Comparison of ENCODE assay signal across 34 cellular contexts in genomic region chr15:33534642-33535041, GRCh38.
"Had no signal": no experiment of that assay in that cellular context is flagged by ENCODE, and none has a peak within 500 bp of the region (broad histone marks: within the 10 kb centered on the region; RNA-seq: fewer than 3 reads in every experiment).

No MANE protein-coding gene starts in this region.

- H3K9me3 ChIP-seq: MG63 had no signal

- H3K27ac ChIP-seq: KMS-11 had no signal

- DNase-seq: Karpas-422, Kasumi-1, KG1, MG63, MM.1S, NCI-H1048, NCI-H1092, NCI-H1092 treated with DMSO at 0.1 percent for 48 hours, NCI-H1105, NCI-H1105 treated with DMSO at 0.1 percent for 48 hours, NCI-H1417, NCI-H1417 treated with DMSO at 0.1 percent for 48 hours, NCI-H1436, NCI-H1436 treated with DMSO at 0.1 percent for 48 hours, NCI-H146, NCI-H1694, NCI-H1694 treated with DMSO at 0.1 percent for 48 hours, NCI-H187, NCI-H187 treated with DMSO at 0.1 percent for 48 hours, NCI-H1930, NCI-H2029, NCI-H2029 treated with DMSO at 0.1 percent for 48 hours, NCI-H2081, NCI-H2081 treated with DMSO at 0.1 percent for 48 hours, NCI-H2107, NCI-H2171, NCI-H2171 treated with DMSO at 0.1 percent for 48 hours, NCI-H2227 treated with DMSO at 0.1 percent for 48 hours, NCI-H226, NCI-H345, NCI-H446, NCI-H446 treated with DMSO at 0.1 percent for 48 hours, NCI-H510A had no signal

- H3K27me3 ChIP-seq: MG63 had no signal

- H3K4me3 ChIP-seq: MG63 had no signal

- H3K4me2 ChIP-seq: KMS-11 had no signal

- H3K9ac ChIP-seq: KMS-11 had no signal

- H3K36me3 ChIP-seq: MG63 had no signal
